Comparison of ENCODE assay signal across 18 cellular contexts in genomic region chr1:203317429-203318228, GRCh38. TPM values are rescaled to one million over a fixed set of nuclear protein-coding genes. Genes with fewer than 3 reads are reported as not detected.
DNase-seq lines count a peak whose midpoint lies in the region; ATAC-seq, FAIRE-seq and TF ChIP-seq lines count a peak whose summit lies in the region.
"Had no signal": no experiment of that assay in that cellular context is flagged by ENCODE, and none has a peak within 500 bp of the region (broad histone marks: within the 10 kb centered on the region; RNA-seq: fewer than 3 reads in every experiment).

No MANE protein-coding gene starts in this region.

- no peak overlapping the region for H2AK5ac ChIP-seq in IMR-90 (ENCODE audit: low read depth, low read length)
- no peak overlapping the region for H2AK5ac ChIP-seq in H1 (ENCODE audit: low read depth, low read length)

- H3K23me2 ChIP-seq in H1 (ENCODE audit: low read depth, low read length): no peaks in the 10 kb centered on the region; the same call in 1 of the 2 replicates

- H4K8ac ChIP-seq in IMR-90 (ENCODE audit: low read depth in 2 of 2, low read length in 2 of 2) (no peak overlapping the region), H1 (ENCODE audit: extremely low read depth, insufficient read depth, low read length) (no peak overlapping the region)

- no peak overlapping the region for H2BK120ac ChIP-seq in IMR-90 (ENCODE audit: low read depth, low read length)
- no peak overlapping the region for H2BK120ac ChIP-seq in H1 (replicated peaks; ENCODE audit: low read depth, low read length)

- no peak overlapping the region for H3K27ac Mint-ChIP-seq in activated CD4-positive, alpha-beta T cell treated with anti-CD3 and anti-CD28 coated beads, Interleukin-2, amount 10 ng/mL, durations not matched to agents 7 days and 5 days
- H3K27ac Mint-ChIP-seq: T-helper 1 cell treated with Interleukin-12 subunit alpha and Interleukin-12 subunit beta and Interleukin-4 antibody, amounts not matched to agents 30 μg/mL and 1 μg/mL, for 36 hours had no signal

- BruUV-seq in IMR-90 (replicated peaks; lab: Mats Ljungman, UMichigan): no TSS peak

- peaks cover 12% of the 10 kb centered on the region for H3K36me3 Mint-ChIP-seq in activated CD4-positive, alpha-beta T cell treated with anti-CD3 and anti-CD28 coated beads, Interleukin-2, amount 10 ng/mL, durations not matched to agents 7 days and 5 days (ENCODE audit: low read depth)

- H3K4me2 ChIP-seq in BLaER1 treated with 17β-estradiol and CSF1 and Interleukin-3, amounts not matched to agents 10 nM and 100 nM: peak overlapping the region in 9 of 11 experiments; percentile 15 to 58 (median 35); a peak in 16 of 22 replicates
- H3K4me2 ChIP-seq in IMR-90 (ENCODE audit: low read depth, low read length) (no peak overlapping the region), H1 (ENCODE audit: insufficient read depth in 1 of 2, low read depth in 2 of 2, low read length in 2 of 2) (no peak overlapping the region)

- POLR2A ChIA-PET in IMR-90 (lab: Charles Lee; ENCODE audit: unreplicated experiment) (interaction anchor here (1.5 kb wide), 1 partner anchor 11 kb away, joined by 6 read pairs; no protein-coding TSS in a partner anchor), H1 (lab: Charles Lee; ENCODE audit: partially characterized antibody) (interaction anchor here (0.6 to 0.7 kb wide), 2 partner anchors 26 to 356 kb away, joined by 3 read pairs; no protein-coding TSS in a partner anchor)
- POLR2A ChIA-PET in activated CD4-positive, alpha-beta T cell treated with anti-CD3 and anti-CD28 coated beads, Interleukin-2, amount 10 ng/mL, durations not matched to agents 7 days and 5 days (lab: Charles Lee): no interaction called here

- H3K9me3 ChIP-seq in BLaER1 treated with 17β-estradiol and CSF1 and Interleukin-3, amounts not matched to agents 10 nM and 100 nM (replicated peaks in 1 of 11): 0 out of 22 replicates have a peak, but pooled peaks cover 0 to 4% (median 0%) of the 10 kb centered on the region in 11 experiments
- H3K9me3 ChIP-seq in IMR-90 (ENCODE audit: control insufficient read depth, insufficient read depth, low read length) (no peaks in the 10 kb centered on the region), H1 (ENCODE audit: insufficient read depth in 2 of 2, low read depth in 1 of 2, low read length in 1 of 2) (no peaks in the 10 kb centered on the region), small intestine (ENCODE audit: control insufficient read depth, low read depth) (no peaks in the 10 kb centered on the region)
- H3K9me3 ChIP-seq: neutrophil, spleen had no signal

- peaks cover 61 to 76% (median 71%) of the 10 kb centered on the region in 10 experiments for H3K4me1 ChIP-seq in BLaER1 treated with 17β-estradiol and CSF1 and Interleukin-3, amounts not matched to agents 10 nM and 100 nM
- H3K4me1 ChIP-seq in IMR-90 (ENCODE audit: control insufficient read depth, insufficient read depth, low read length) (peaks cover 10% of the 10 kb centered on the region; the same call in 1 of the 2 replicates), H1 (replicated peaks in 1 of 4; ENCODE audit: control insufficient read depth in 3 of 4, insufficient read depth in 4 of 4, low read length in 3 of 4) (peaks cover 2 to 7% (median 2%) of the 10 kb centered on the region in 4 experiments; a peak in 4 of 7 replicates), small intestine (ENCODE audit: control insufficient read depth in 2 of 2, insufficient read depth in 1 of 2, low read depth in 1 of 2, low read length in 1 of 2) (peaks cover 14 to 23% of the 10 kb centered on the region in 2 donors)

- H3K36me3 ChIP-seq in BLaER1 treated with 17β-estradiol and CSF1 and Interleukin-3, amounts not matched to agents 10 nM and 100 nM: peaks cover 0 to 13% (median 9%) of the 10 kb centered on the region in 11 experiments; a peak in 10 of 22 replicates
- H3K36me3 ChIP-seq in IMR-90 (ENCODE audit: control insufficient read depth, insufficient read depth, low read length) (no peaks in the 10 kb centered on the region), H1 (ENCODE audit: control insufficient read depth in 2 of 4, insufficient read depth in 4 of 4, low read length in 3 of 4) (no peaks in the 10 kb centered on the region), small intestine (ENCODE audit: control insufficient read depth in 2 of 2, insufficient read depth in 2 of 2, low read length in 2 of 2) (no peaks in the 10 kb centered on the region)
- H3K36me3 ChIP-seq: neutrophil, spleen had no signal

- H3K79me1 ChIP-seq in IMR-90 (ENCODE audit: low read depth in 1 of 2, low read length in 2 of 2) (no peaks in the 10 kb centered on the region), H1 (ENCODE audit: low read depth, low read length) (no peaks in the 10 kb centered on the region)

- H3K9me3 Mint-ChIP-seq in activated CD4-positive, alpha-beta T cell treated with anti-CD3 and anti-CD28 coated beads, Interleukin-2, amount 10 ng/mL, durations not matched to agents 7 days and 5 days: no peaks in the 10 kb centered on the region
- H3K9me3 Mint-ChIP-seq: T-helper 1 cell treated with Interleukin-12 subunit alpha and Interleukin-12 subunit beta and Interleukin-4 antibody, amounts not matched to agents 30 μg/mL and 1 μg/mL, for 36 hours had no signal

- no peak for TF ChIP-seq EP300 in H1 (IDR thresholded peaks at IDR 0.05; ENCODE audit: borderline replicate concordance in 1 of 2, low read depth in 2 of 2, low read length in 2 of 2)

- dilution Hi-C loops in IMR-90 (cut with HindIII; ENCODE audit: low sequenced_read_pairs, unreplicated experiment): no loop called here

- H3K56ac ChIP-seq in IMR-90 (ENCODE audit: extremely low read depth, insufficient read depth, low read length) (no peak overlapping the region), H1 (replicated peaks; ENCODE audit: insufficient read length, low read depth, low read length) (no peak overlapping the region)

- no peaks in the 10 kb centered on the region for H3K27me3 Mint-ChIP-seq in activated CD4-positive, alpha-beta T cell treated with anti-CD3 and anti-CD28 coated beads, Interleukin-2, amount 10 ng/mL, durations not matched to agents 7 days and 5 days

- H3K9ac ChIP-seq in BLaER1 treated with 17β-estradiol and CSF1 and Interleukin-3, amounts not matched to agents 10 nM and 100 nM: peak overlapping the region in 3 of 11 experiments; percentile 5 to 32 (median 29); a peak in 2 of 22 replicates
- H3K9ac ChIP-seq in IMR-90 (ENCODE audit: low read depth, low read length): no peak overlapping the region
- H3K9ac ChIP-seq in H1 (replicated peaks in 1 of 4; ENCODE audit: extremely low read depth in 1 of 4, low read depth in 3 of 4, low read length in 3 of 4): no peak overlapping the region

- no peak overlapping the region for H3K14ac ChIP-seq in IMR-90 (replicated peaks; ENCODE audit: low read depth, low read length)
- no peak overlapping the region for H3K14ac ChIP-seq in H1 (ENCODE audit: insufficient read length)

- CTCF ChIA-PET in IMR-90 (lab: Yijun Ruan, JAX): interaction anchor here (1.3 kb wide), 1 partner anchor 11 kb away, joined by 3 read pairs; no protein-coding TSS in a partner anchor
- CTCF ChIA-PET in H1 (lab: Charles Lee; ENCODE audit: partially characterized antibody): interaction anchor here (0.6 to 3.4 kb wide), 12 partner anchors 10 to 130 kb away, joined by 3 to 18 read pairs (median 4); no protein-coding TSS in a partner anchor
- CTCF ChIA-PET in activated CD4-positive, alpha-beta T cell treated with anti-CD3 and anti-CD28 coated beads, Interleukin-2, amount 10 ng/mL, durations not matched to agents 7 days and 5 days (lab: Charles Lee): interaction anchor here (1.3 to 2.5 kb wide), 8 partner anchors 7 to 50 kb away, joined by 3 to 19 read pairs (median 6); no protein-coding TSS in a partner anchor

- in situ Hi-C loops in IMR-90 (cut with MboI; ENCODE audit: low sequenced_read_pairs): no loop called here

- H3K4ac ChIP-seq in IMR-90 (ENCODE audit: low read depth, low read length) (no peak overlapping the region), H1 (replicated peaks; ENCODE audit: insufficient read length, low read depth, low read length) (no peak overlapping the region)

- H2AK9ac ChIP-seq in IMR-90 (replicated peaks; ENCODE audit: low read depth, low read length, poor library complexity): no peak overlapping the region

- H3K4me1 Mint-ChIP-seq in activated CD4-positive, alpha-beta T cell treated with anti-CD3 and anti-CD28 coated beads, Interleukin-2, amount 10 ng/mL, durations not matched to agents 7 days and 5 days: peaks cover 50% of the 10 kb centered on the region

- ATAC-seq in IMR-90 (ENCODE audit: low read depth) (no peak), GM19324 (IDR thresholded peaks at IDR 0.05; ENCODE audit: low FRiP score, unreplicated experiment) (no peak)

- H2BK5ac ChIP-seq in IMR-90 (ENCODE audit: low read depth, low read length, poor library complexity, severe bottlenecking) (no peak overlapping the region), H1 (ENCODE audit: low read depth, low read length) (no peak overlapping the region)

- H3K27me3 ChIP-seq in BLaER1 treated with 17β-estradiol and CSF1 and Interleukin-3, amounts not matched to agents 10 nM and 100 nM: no peaks in the 10 kb centered on the region
- H3K27me3 ChIP-seq in IMR-90 (ENCODE audit: control insufficient read depth, insufficient read depth, low read length) (peaks cover 24% of the 10 kb centered on the region), H1 (replicated peaks in 1 of 4; ENCODE audit: control insufficient read depth in 3 of 4, extremely low read depth in 1 of 4, insufficient read depth in 3 of 4, low read length in 3 of 4) (peaks cover 0 to 42% (median 16%) of the 10 kb centered on the region in 4 experiments; a peak in 6 of 7 replicates), small intestine (ENCODE audit: control insufficient read depth in 2 of 2, insufficient read depth in 2 of 2, low read length in 2 of 2) (no peaks in the 10 kb centered on the region)
- H3K27me3 ChIP-seq: dorsolateral prefrontal cortex, neutrophil, spleen had no signal

- no peak overlapping the region for H3K4me3 ChIP-seq in BLaER1 treated with 17β-estradiol and CSF1 and Interleukin-3, amounts not matched to agents 10 nM and 100 nM
- no peak overlapping the region for H3K4me3 ChIP-seq in IMR-90 (ENCODE audit: insufficient read depth, low read depth, low read length)
- H3K4me3 ChIP-seq in H1 (ENCODE audit: extremely low read depth in 1 of 4, insufficient read depth in 2 of 4, low read depth in 3 of 4, low read length in 4 of 4): no peak overlapping the region
- H3K4me3 ChIP-seq in small intestine (ENCODE audit: low read depth in 1 of 2, low read length in 2 of 2): no peak overlapping the region
- H3K4me3 ChIP-seq: dorsolateral prefrontal cortex, spleen had no signal

- H2BK12ac ChIP-seq in H1 (ENCODE audit: low read depth, low read length): no peak overlapping the region

- no peak overlapping the region for H2BK15ac ChIP-seq in IMR-90 (ENCODE audit: low read depth, low read length)
- no peak overlapping the region for H2BK15ac ChIP-seq in H1 (ENCODE audit: low read length)

- no peak for TF ChIP-seq CTCF in IMR-90 (conservative IDR thresholded peaks at IDR 0.05; ENCODE audit: low read depth, low read length)
- no peak for TF ChIP-seq CTCF in H1 (IDR thresholded peaks at IDR 0.05; ENCODE audit: control extremely low read depth in 1 of 3, insufficient read depth in 1 of 3, low read depth in 1 of 3, low read length in 3 of 3)

- H3K23ac ChIP-seq in IMR-90 (ENCODE audit: low read depth, low read length) (no peak overlapping the region), H1 (ENCODE audit: insufficient read length) (no peak overlapping the region)

- H3K18ac ChIP-seq in IMR-90 (ENCODE audit: low read depth, low read length) (no peak overlapping the region), H1 (ENCODE audit: extremely low read depth, low read length) (no peak overlapping the region)

- H4K20me1 ChIP-seq in BLaER1 treated with 17β-estradiol and CSF1 and Interleukin-3, amounts not matched to agents 10 nM and 100 nM: peaks cover 0 to 35% (median 0%) of the 10 kb centered on the region in 11 experiments; a peak in 8 of 22 replicates
- no peaks in the 10 kb centered on the region for H4K20me1 ChIP-seq in IMR-90 (ENCODE audit: insufficient read depth, low read length)
- H4K20me1 ChIP-seq in H1 (replicated peaks in 1 of 2; ENCODE audit: control insufficient read depth in 1 of 2, insufficient read depth in 2 of 2, low read length in 2 of 2): no peaks in the 10 kb centered on the region

- H2BK20ac ChIP-seq in IMR-90 (ENCODE audit: low read depth, low read length): no peak overlapping the region
- H2BK20ac ChIP-seq in H1 (ENCODE audit: low read length): no peak overlapping the region

- H4K91ac ChIP-seq in IMR-90 (ENCODE audit: insufficient read depth, low read depth, low read length) (no peak overlapping the region), H1 (replicated peaks; ENCODE audit: insufficient read length, low read length) (no peak overlapping the region)

- H3K9me1 ChIP-seq in IMR-90 (ENCODE audit: insufficient read depth, low read length): peaks cover 3% of the 10 kb centered on the region; the same call in 1 of the 2 replicates

- no peak overlapping the region for H2AFZ ChIP-seq in IMR-90 (replicated peaks; ENCODE audit: low read length, poor library complexity)
- no peak overlapping the region for H2AFZ ChIP-seq in H1 (ENCODE audit: low read length)

- H3K27ac ChIP-seq in BLaER1 treated with 17β-estradiol and CSF1 and Interleukin-3, amounts not matched to agents 10 nM and 100 nM: peak overlapping the region in 9 of 11 experiments; percentile 5 to 73 (median 49); a peak in 16 of 22 replicates
- no peak overlapping the region for H3K27ac ChIP-seq in IMR-90 (ENCODE audit: insufficient read depth, low read length)
- no peak overlapping the region for H3K27ac ChIP-seq in H1 (ENCODE audit: low read depth, low read length)
- peak overlapping the region; percentile 39 to 43 for H3K27ac ChIP-seq in small intestine (ENCODE audit: low read depth in 1 of 2, low read length in 1 of 2)
- H3K27ac ChIP-seq: neutrophil had no signal

- no peak overlapping the region for H4K5ac ChIP-seq in IMR-90 (ENCODE audit: low read depth, low read length)
- no peak overlapping the region for H4K5ac ChIP-seq in H1 (ENCODE audit: insufficient read length, low read depth, low read length)

- intact Hi-C loops in IMR-90 (cut with micrococcal nuclease): no loop called here

- WGBS in IMR-90 (ENCODE audit: extremely low coverage in 2 of 2, insufficient read length in 1 of 2), 2 experiments: 51% methylated on average over 3 of the region's 7 CpGs; no CpG with 5 or more reads in 1 of the 2 experiments
- 60% methylated on average over 7 of the region's 7 CpGs; no CpG with 5 or more reads in 1 of the 2 experiments for WGBS in H1 (ENCODE audit: extremely low coverage in 1 of 2, insufficient coverage in 1 of 2, insufficient read length in 1 of 2, insufficient replicate concordance in 2 of 2, low coverage in 1 of 2, low lambda C conversion rate in 2 of 2, missing lambda C conversion rate in 1 of 2), 2 experiments
- 28 to 66% (median 41%) methylated on average over 7 of the region's 7 CpGs for WGBS in small intestine, 3 donors

- H3K79me2 ChIP-seq in H1 (ENCODE audit: control insufficient read depth in 1 of 2, insufficient read depth in 2 of 2, low read length in 2 of 2): no peaks in the 10 kb centered on the region

- TF ChIP-seq POLR2A in IMR-90 (IDR thresholded peaks at IDR 0.05; ENCODE audit: low read depth, low read length) (no peak), H1 (IDR thresholded peaks at IDR 0.05; ENCODE audit: control extremely low read depth in 1 of 2, low read depth in 2 of 2, low read length in 2 of 2) (no peak)

- TF ChIP-seq RAD21 in IMR-90 (IDR thresholded peaks at IDR 0.05; ENCODE audit: low read length) (no peak), H1 (IDR thresholded peaks at IDR 0.05 in 1 of 2, conservative IDR thresholded peaks at IDR 0.05 in 1 of 2; ENCODE audit: low read depth in 2 of 2, low read length in 2 of 2) (no peak)

- H3K4me3 Mint-ChIP-seq in activated CD4-positive, alpha-beta T cell treated with anti-CD3 and anti-CD28 coated beads, Interleukin-2, amount 10 ng/mL, durations not matched to agents 7 days and 5 days: no peak overlapping the region
- H3K4me3 Mint-ChIP-seq: T-helper 1 cell treated with Interleukin-12 subunit alpha and Interleukin-12 subunit beta and Interleukin-4 antibody, amounts not matched to agents 30 μg/mL and 1 μg/mL, for 36 hours had no signal

- DNase-seq in IMR-90 (no peak), H1 (ENCODE audit: low read depth in 1 of 2, low spot score in 2 of 2) (no peak), small intestine (no peak), activated T-cell treated with anti-CD3 and anti-CD28 coated beads for 4 hours (no peak), GM19240 (ENCODE audit: insufficient read length, low spot score) (no peak)
- no peak for DNase-seq in activated CD4-positive, alpha-beta T cell treated with anti-CD3 and anti-CD28 coated beads, Interleukin-2, amount 10 ng/mL, durations not matched to agents 7 days and 5 days
- DNase-seq: dorsolateral prefrontal cortex, left ventricle myocardium superior, NCI-H1417 treated with DMSO at 0.1 percent for 48 hours, NCI-H446 treated with DMSO at 0.1 percent for 48 hours, RPMI8226, spleen had no signal

- no peak for FAIRE-seq in H1 (lab: Jason Lieb, UNC)
- no peak for FAIRE-seq in small intestine (lab: Jason Lieb, UNC)
- FAIRE-seq: astrocyte, GM12892 had no signal

RNA-seq across cellular contexts. Expression of gene BTG2, which starts 12.3 kb away (rescaled TPM):
- total RNA-seq in IMR-90 (2012; rRNA removed): 8.4 and 10.3 TPM in 2 replicates
- 10.7 and 18.8 TPM in 2 replicates for polyA plus RNA-seq in IMR-90 (2012; rRNA removed)
- polyA plus RNA-seq in IMR-90 (2012; cell fraction: cytosol; rRNA removed): 4.9 and 23.6 TPM in 2 replicates
- 18.8 and 39.4 TPM in 2 replicates for polyA plus RNA-seq in IMR-90 (2012; cell fraction: nucleus; rRNA removed; ENCODE audit: low replicate concordance)
- 4.1 and 4.8 TPM in 2 replicates for total RNA-seq in H1 (2021; fragmentation: NEBNext Ultra II Directional; extraction: Animal tissue kit (Norgen Biotek cat#: 25700))
- 11.0 and 15.1 TPM in 2 replicates for polyA plus RNA-seq in H1 (2011; rRNA removed)
- 10.1 TPM for polyA plus RNA-seq in H1 (2011; cell fraction: cytosol; rRNA removed)
- polyA plus RNA-seq in H1 (2011; cell fraction: nucleus; rRNA removed): 10.0 TPM
- 5.6 to 6.3 TPM (median 5.9 TPM) in 4 replicates for polyA plus RNA-seq in H1 (2012, experiment 1 of 2)
- 7.6 TPM for polyA plus RNA-seq in H1 (2012, experiment 2 of 2)
- polyA plus RNA-seq in H1 (2013, experiment 1 of 2): 2.1 TPM
- 2.6 TPM for polyA plus RNA-seq in H1 (2013, experiment 2 of 2)
- polyA minus RNA-seq in H1 (2011; rRNA and poly(A)+ RNA removed): 7.2 and 7.6 TPM in 2 replicates
- 9.8 TPM for polyA minus RNA-seq in H1 (2011; cell fraction: cytosol; rRNA and poly(A)+ RNA removed)
- polyA minus RNA-seq in H1 (2011; cell fraction: nucleus; rRNA and poly(A)+ RNA removed): 19.8 TPM
- polyA plus RNA-seq in small intestine: 100 to 1,000 TPM in 1 of 3 donors, 10 to 100 TPM in 2; 15.9 to 101 (median 23.5) TPM
- 10 to 100 TPM; 73.6 to 82.3 TPM for total RNA-seq in activated CD4-positive, alpha-beta T cell treated with anti-CD3 and anti-CD28 coated beads, Interleukin-2, amount 10 ng/mL, durations not matched to agents 7 days and 5 days

RNA-seq across cellular contexts. Expression of gene FMOD, which starts 33.3 kb away (rescaled TPM):
- total RNA-seq in IMR-90 (2012; rRNA removed): 0.18 and 0.28 TPM in 2 replicates
- polyA plus RNA-seq in IMR-90 (2012; rRNA removed) (2.4 and 2.7 TPM in 2 replicates), H1 (2011; rRNA removed) (0.17 and 0.20 TPM in 2 replicates), small intestine (10 to 100 TPM in 1 of 3 donors, 1 to 10 TPM in 1, under 1 TPM in 1; 0.89 to 11.2 (median 5.4) TPM)
- 0.64 and 2.9 TPM in 2 replicates for polyA plus RNA-seq in IMR-90 (2012; cell fraction: cytosol; rRNA removed)
- polyA plus RNA-seq in IMR-90 (2012; cell fraction: nucleus; rRNA removed; ENCODE audit: low replicate concordance): 1.0 and 1.8 TPM in 2 replicates
- total RNA-seq in H1 (2021; fragmentation: NEBNext Ultra II Directional; extraction: Animal tissue kit (Norgen Biotek cat#: 25700)): 0.27 and 0.32 TPM in 2 replicates
- polyA plus RNA-seq in H1 (2011; cell fraction: cytosol; rRNA removed): 0.12 TPM
- 0.24 TPM for polyA plus RNA-seq in H1 (2011; cell fraction: nucleus; rRNA removed)
- 0.12 to 0.33 TPM (median 0.15 TPM) in 4 replicates for polyA plus RNA-seq in H1 (2012, experiment 1 of 2)
- polyA plus RNA-seq in H1 (2012, experiment 2 of 2): 0.38 TPM
- 0.22 TPM for polyA plus RNA-seq in H1 (2013, experiment 1 of 2)
- polyA plus RNA-seq in H1 (2013, experiment 2 of 2): 0.31 TPM
- polyA minus RNA-seq in H1 (2011; rRNA and poly(A)+ RNA removed): 0.41 and 0.54 TPM in 2 replicates
- not detected for polyA minus RNA-seq in H1 (2011; cell fraction: cytosol; rRNA and poly(A)+ RNA removed)
- not detected for polyA minus RNA-seq in H1 (2011; cell fraction: nucleus; rRNA and poly(A)+ RNA removed)
- not detected for total RNA-seq in activated CD4-positive, alpha-beta T cell treated with anti-CD3 and anti-CD28 coated beads, Interleukin-2, amount 10 ng/mL, durations not matched to agents 7 days and 5 days
- total RNA-seq: astrocyte had no signal

Comparison
In these comparisons a context has a peak if more than half of its experiments do, and no peak if none do; other contexts are left out.
1. H3K27ac ChIP-seq: peak in BLaER1 treated with 17β-estradiol and CSF1 and Interleukin-3, amounts not matched to agents 10 nM and 100 nM (9 of 11) and small intestine (2 of 2); none in IMR-90 (single experiment) and H1 (single experiment).
2. H3K4me2 ChIP-seq: peak in BLaER1 treated with 17β-estradiol and CSF1 and Interleukin-3, amounts not matched to agents 10 nM and 100 nM (9 of 11); none in IMR-90 (single experiment) and H1 (0 of 2).